Comparison of ENCODE assay signal across 8 cellular contexts in genomic region chr17:74453665-74454196, GRCh38. TPM values are rescaled to one million over a fixed set of nuclear protein-coding genes. Genes with fewer than 3 reads are reported as not detected.
DNase-seq lines count a peak whose midpoint lies in the region; ATAC-seq and TF ChIP-seq lines count a peak whose summit lies in the region.

No MANE protein-coding gene starts in this region.

- TF ChIP-seq CTCF in AG10803 (conservative IDR thresholded peaks at IDR 0.05; ENCODE audit: low read length) (no peak), glutamatergic neuron (IDR thresholded peaks at IDR 0.05; ENCODE audit: partially characterized antibody, unreplicated experiment) (no peak), retinal pigment epithelial cell (conservative IDR thresholded peaks at IDR 0.05; ENCODE audit: low read depth, low read length) (no peak)

- peaks cover 19% of the 10 kb centered on the region for H3K27me3 Mint-ChIP-seq in glutamatergic neuron (ENCODE audit: unreplicated experiment)
- H3K27me3 Mint-ChIP-seq in activated T-helper 2 cell treated with anti-CD3 and anti-CD28 coated beads, Interferon-gamma antibody, Interleukin-2, Interleukin-4, amounts not matched to agents 10 μg/mL and 5 μg/mL and 100 μg/mL, durations not matched to agents 14 hours and 24 hours and 36 hours (ENCODE audit: low read depth), result peaks cover 2% of the 10 kb centered on the region

- DNase-seq in AG10803 (ENCODE audit: low read depth) (no peak), LoVo (ENCODE audit: low spot score) (peak; percentile 88), activated T-cell treated with anti-CD3 and anti-CD28 coated beads for 48 hours (ENCODE audit: low read depth) (peak; percentile 80), glutamatergic neuron (no peak), retinal pigment epithelial cell (ENCODE audit: low read depth) (no peak)
- DNase-seq in activated T-helper 2 cell treated with anti-CD3 and anti-CD28 coated beads, Interferon-gamma antibody, Interleukin-2, Interleukin-4, amounts not matched to agents 10 μg/mL and 5 μg/mL and 100 μg/mL, durations not matched to agents 14 hours and 24 hours and 36 hours (ENCODE audit: low spot score), result no peak

- H3K4me1 Mint-ChIP-seq in glutamatergic neuron (ENCODE audit: low read depth, unreplicated experiment), result peaks cover 46% of the 10 kb centered on the region
- H3K4me1 Mint-ChIP-seq in activated T-helper 2 cell treated with anti-CD3 and anti-CD28 coated beads, Interferon-gamma antibody, Interleukin-2, Interleukin-4, amounts not matched to agents 10 μg/mL and 5 μg/mL and 100 μg/mL, durations not matched to agents 14 hours and 24 hours and 36 hours (ENCODE audit: low read depth), result peaks cover 12% of the 10 kb centered on the region

- H3K36me3 Mint-ChIP-seq in glutamatergic neuron (ENCODE audit: unreplicated experiment), result no peaks in the 10 kb centered on the region
- no peaks in the 10 kb centered on the region for H3K36me3 Mint-ChIP-seq in activated T-helper 2 cell treated with anti-CD3 and anti-CD28 coated beads, Interferon-gamma antibody, Interleukin-2, Interleukin-4, amounts not matched to agents 10 μg/mL and 5 μg/mL and 100 μg/mL, durations not matched to agents 14 hours and 24 hours and 36 hours (ENCODE audit: low read depth)

- H3K9me3 Mint-ChIP-seq in glutamatergic neuron (ENCODE audit: unreplicated experiment), result peaks cover 15% of the 10 kb centered on the region
- no peaks in the 10 kb centered on the region for H3K9me3 Mint-ChIP-seq in activated T-helper 2 cell treated with anti-CD3 and anti-CD28 coated beads, Interferon-gamma antibody, Interleukin-2, Interleukin-4, amounts not matched to agents 10 μg/mL and 5 μg/mL and 100 μg/mL, durations not matched to agents 14 hours and 24 hours and 36 hours

- H3K4me3 Mint-ChIP-seq in glutamatergic neuron (ENCODE audit: unreplicated experiment), result peak overlapping the region; percentile 73
- no peak overlapping the region for H3K4me3 Mint-ChIP-seq in activated T-helper 2 cell treated with anti-CD3 and anti-CD28 coated beads, Interferon-gamma antibody, Interleukin-2, Interleukin-4, amounts not matched to agents 10 μg/mL and 5 μg/mL and 100 μg/mL, durations not matched to agents 14 hours and 24 hours and 36 hours (ENCODE audit: low read depth)

- intact Hi-C loops in activated T-helper 2 cell treated with anti-CD3 and anti-CD28 coated beads, Interferon-gamma antibody, Interleukin-2, Interleukin-4, amounts not matched to agents 10 μg/mL and 5 μg/mL and 100 μg/mL, durations not matched to agents 14 hours and 24 hours and 36 hours (cut with micrococcal nuclease), result no loop called here

- ATAC-seq in GM19328 (IDR thresholded peaks at IDR 0.05; ENCODE audit: unreplicated experiment), result peak; percentile 26
- no peak for ATAC-seq in GM21528 (IDR thresholded peaks at IDR 0.05; ENCODE audit: low FRiP score, unreplicated experiment)

- H3K4me3 ChIP-seq in AG10803 (ENCODE audit: low read length) (peak overlapping the region; percentile 22; the same call in 1 of the 2 replicates), retinal pigment epithelial cell (ENCODE audit: low read length) (peak overlapping the region; percentile 43)

- H3K27ac Mint-ChIP-seq in glutamatergic neuron (ENCODE audit: unreplicated experiment), result peak overlapping the region; percentile 99
- H3K27ac Mint-ChIP-seq in activated T-helper 2 cell treated with anti-CD3 and anti-CD28 coated beads, Interferon-gamma antibody, Interleukin-2, Interleukin-4, amounts not matched to agents 10 μg/mL and 5 μg/mL and 100 μg/mL, durations not matched to agents 14 hours and 24 hours and 36 hours, result no peak overlapping the region

RNA-seq across cellular contexts. Expression of gene CD300A, which starts 12.7 kb away (rescaled TPM):
- total RNA-seq in glutamatergic neuron (ENCODE audit: unreplicated experiment), result 0.25 TPM
- 16.6 and 16.7 TPM in 2 replicates for total RNA-seq in activated T-helper 2 cell treated with anti-CD3 and anti-CD28 coated beads, Interferon-gamma antibody, Interleukin-2, Interleukin-4, amounts not matched to agents 10 μg/mL and 5 μg/mL and 100 μg/mL, durations not matched to agents 14 hours and 24 hours and 36 hours

RNA-seq across cellular contexts. Expression of gene GPRC5C, which starts 21.8 kb away (rescaled TPM):
- total RNA-seq in glutamatergic neuron (ENCODE audit: unreplicated experiment), result 93.3 TPM
- 0.44 and 0.89 TPM in 2 replicates for total RNA-seq in activated T-helper 2 cell treated with anti-CD3 and anti-CD28 coated beads, Interferon-gamma antibody, Interleukin-2, Interleukin-4, amounts not matched to agents 10 μg/mL and 5 μg/mL and 100 μg/mL, durations not matched to agents 14 hours and 24 hours and 36 hours

Comparison
In these comparisons a context has a peak if more than half of its experiments do, and no peak if none do; other contexts are left out.
1. DNase-seq: peak in LoVo (single experiment) and activated T-cell treated with anti-CD3 and anti-CD28 coated beads for 48 hours (single experiment); none in AG10803 (single experiment), glutamatergic neuron (single experiment), retinal pigment epithelial cell (single experiment) and activated T-helper 2 cell treated with anti-CD3 and anti-CD28 coated beads, Interferon-gamma antibody, Interleukin-2, Interleukin-4, amounts not matched to agents 10 μg/mL and 5 μg/mL and 100 μg/mL, durations not matched to agents 14 hours and 24 hours and 36 hours (single experiment).
2. RNA of gene CD300A, which starts 12.7 kb away (total RNA-seq): 16.6 to 16.7 TPM in activated T-helper 2 cell treated with anti-CD3 and anti-CD28 coated beads, Interferon-gamma antibody, Interleukin-2, Interleukin-4, amounts not matched to agents 10 μg/mL and 5 μg/mL and 100 μg/mL, durations not matched to agents 14 hours and 24 hours and 36 hours; 0.25 TPM in glutamatergic neuron (single experiment); every median in the first group is over 10 times any median in the second.
3. RNA of gene GPRC5C, which starts 21.8 kb away (total RNA-seq): 93.3 TPM in glutamatergic neuron (single experiment); 0.44 to 0.89 TPM in activated T-helper 2 cell treated with anti-CD3 and anti-CD28 coated beads, Interferon-gamma antibody, Interleukin-2, Interleukin-4, amounts not matched to agents 10 μg/mL and 5 μg/mL and 100 μg/mL, durations not matched to agents 14 hours and 24 hours and 36 hours; every median in the first group is over 10 times any median in the second.